ENCODE assay signal across 15 cellular contexts in the genomic region with DNA sequence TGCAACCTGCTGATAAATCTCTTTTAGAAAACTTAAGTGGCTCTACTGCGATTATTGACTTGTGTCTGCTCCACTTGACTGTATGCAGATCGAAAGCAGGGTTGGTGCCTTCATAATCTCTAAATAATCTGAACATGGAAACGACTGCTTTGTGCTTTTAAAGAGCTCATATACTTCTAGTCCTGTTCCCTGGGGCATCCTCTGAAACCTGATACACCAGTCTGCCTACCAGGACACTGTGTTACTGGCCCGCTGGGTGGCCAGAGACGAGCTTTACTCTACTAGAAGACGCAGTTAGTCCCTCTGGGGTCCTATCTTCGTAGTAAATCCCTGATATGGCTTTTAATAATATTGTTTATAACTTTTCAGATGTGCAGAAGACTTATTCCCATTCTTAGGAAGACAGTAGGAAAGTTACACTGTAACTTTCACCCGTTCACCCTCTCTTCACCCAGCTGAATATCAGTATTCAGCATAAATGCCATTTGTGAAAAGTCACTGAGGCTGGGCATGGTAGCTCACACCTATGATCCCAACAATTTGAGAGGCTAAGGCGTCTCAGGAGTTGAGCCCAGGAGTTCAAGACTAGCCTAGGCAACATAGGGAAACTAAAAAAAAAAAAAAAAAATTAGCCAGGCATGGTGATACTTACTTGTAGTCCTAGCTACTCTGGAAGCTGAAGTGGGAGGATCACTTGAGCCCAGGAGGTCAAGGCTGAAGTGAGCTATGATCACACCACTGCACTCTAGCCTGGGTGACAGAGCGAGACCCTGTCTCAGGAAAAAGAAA. TPM values are rescaled to one million over a fixed set of nuclear protein-coding genes. Genes with fewer than 3 reads are reported as not detected.
DNase-seq lines count a peak whose midpoint lies in the region; ATAC-seq and TF ChIP-seq lines count a peak whose summit lies in the region.
"Had no signal": no experiment of that assay in that cellular context is flagged by ENCODE, and none has a peak within 500 bp of the region (broad histone marks: within the 10 kb centered on the region; RNA-seq: fewer than 3 reads in every experiment).

No MANE protein-coding gene starts in this region.

- DNase-seq in GM23338 (ENCODE audit: low spot score) (peak; percentile 58), NCI-H146 treated with DMSO at 0.1 percent for 48 hours (lab: John Stamatoyannopoulos, UW; ENCODE audit: unreplicated experiment) (peak; percentile 56), WTC11 (ENCODE audit: low spot score) (no peak), neural crest cell (ENCODE audit: low read depth, low spot score) (no peak), body of pancreas (no peak)
- DNase-seq in activated CD8-positive, alpha-beta T cell treated with anti-CD3 and anti-CD28 coated beads for 36 hours: no peak
- DNase-seq: activated CD4-positive, alpha-beta T cell treated with anti-CD3 and anti-CD28 coated beads for 1 hour; aorta; NK-92 treated with Interleukin-12 subunit alpha and Interleukin-12 subunit beta, amount 100 ng/mL, for 24 hours had no signal

- H3K36me3 ChIP-seq in GM23338 (ENCODE audit: insufficient read depth): no peaks in the 10 kb centered on the region
- H3K36me3 ChIP-seq in body of pancreas (replicated peaks in 1 of 2; ENCODE audit: insufficient read depth in 1 of 2, low read depth in 2 of 2): no peaks in the 10 kb centered on the region

- H3K4me3 ChIP-seq in GM23338 (no peak overlapping the region), body of pancreas (no peak overlapping the region)

- TF ChIP-seq CTCF in GM23338 (conservative IDR thresholded peaks at IDR 0.05; ENCODE audit: low read depth in 2 of 2) (no peak), WTC11 (IDR thresholded peaks at IDR 0.05) (no peak), neural crest cell (conservative IDR thresholded peaks at IDR 0.05) (peak; percentile 13), body of pancreas (IDR thresholded peaks at IDR 0.05) (no peak)
- TF ChIP-seq CTCF in activated CD8-positive, alpha-beta T cell treated with anti-CD3 and anti-CD28 coated beads for 36 hours (IDR thresholded peaks at IDR 0.05): no peak

- no peaks in the 10 kb centered on the region for H3K9me3 ChIP-seq in body of pancreas

- H3K9me2 ChIP-seq in GM23338 (ENCODE audit: insufficient read depth): no peaks in the 10 kb centered on the region

- peaks cover 25% of the 10 kb centered on the region for H3K4me1 Mint-ChIP-seq in GM23338
- peaks cover 26% of the 10 kb centered on the region for H3K4me1 Mint-ChIP-seq in WTC11
- peaks cover 14% of the 10 kb centered on the region for H3K4me1 Mint-ChIP-seq in neural crest cell
- H3K4me1 Mint-ChIP-seq in activated CD8-positive, alpha-beta T cell treated with anti-CD3 and anti-CD28 coated beads for 36 hours (ENCODE audit: low read depth): peaks cover 3% of the 10 kb centered on the region

- H3K4me1 ChIP-seq in GM23338 (ENCODE audit: insufficient read depth) (peaks cover 21% of the 10 kb centered on the region), body of pancreas (no peaks in the 10 kb centered on the region)

- no peak for TF ChIP-seq POLR2A in body of pancreas (IDR thresholded peaks at IDR 0.05)

- peak overlapping the region; percentile 34; the same call in 1 of the 2 replicates for H2AFZ ChIP-seq in GM23338

- intact Hi-C loops in activated CD8-positive, alpha-beta T cell treated with anti-CD3 and anti-CD28 coated beads for 36 hours (cut with micrococcal nuclease): loop anchor here (2.0 kb wide), 1 partner anchor 365 kb away; no protein-coding TSS in a partner anchor
- intact Hi-C loops in body of pancreas (cut with DNase I): no loop called here

- H3F3A ChIP-seq in GM23338 (replicated peaks; ENCODE audit: low read depth): no peaks in the 10 kb centered on the region

- H3K9me3 Mint-ChIP-seq in GM23338 (no peaks in the 10 kb centered on the region), WTC11 (no peaks in the 10 kb centered on the region), neural crest cell (no peaks in the 10 kb centered on the region)
- no peaks in the 10 kb centered on the region for H3K9me3 Mint-ChIP-seq in activated CD8-positive, alpha-beta T cell treated with anti-CD3 and anti-CD28 coated beads for 36 hours
- H3K9me3 Mint-ChIP-seq: activated T-cell treated with anti-CD3 and anti-CD28 coated beads, Interleukin-2, amount 50 U/mL, for 72 hours; type B pancreatic cell had no signal

- H3K27ac Mint-ChIP-seq in GM23338 (no peak overlapping the region), WTC11 (no peak overlapping the region; the same call in 1 of the 2 replicates), neural crest cell (ENCODE audit: unreplicated experiment) (no peak overlapping the region)
- H3K27ac Mint-ChIP-seq in activated CD8-positive, alpha-beta T cell treated with anti-CD3 and anti-CD28 coated beads for 36 hours: no peak overlapping the region
- H3K27ac Mint-ChIP-seq: activated T-cell treated with anti-CD3 and anti-CD28 coated beads, Interleukin-2, amount 50 U/mL, for 72 hours; type B pancreatic cell had no signal

- H3K79me2 ChIP-seq in GM23338 (replicated peaks; ENCODE audit: insufficient read depth): no peaks in the 10 kb centered on the region

- ATAC-seq in GM23338 (peak; percentile 91), WTC11 (peak; percentile 84), HG03097 (IDR thresholded peaks at IDR 0.05; ENCODE audit: low FRiP score, unreplicated experiment) (no peak), body of pancreas (no peak), HG03354 (IDR thresholded peaks at IDR 0.05; ENCODE audit: poor library complexity, severe bottlenecking, unreplicated experiment) (no peak)
- ATAC-seq in activated CD8-positive, alpha-beta T cell treated with anti-CD3 and anti-CD28 coated beads for 36 hours: no peak

- POLR2A ChIA-PET in WTC11 (lab: Charles Lee): interaction anchor here (1.0 to 1.2 kb wide), 3 partner anchors 20 to 367 kb away, joined by 3 read pairs; a partner anchor contains a TSS
- POLR2A ChIA-PET in activated CD8-positive, alpha-beta T cell treated with anti-CD3 and anti-CD28 coated beads for 36 hours (lab: Charles Lee): interaction anchor here (0.9 kb wide), 1 partner anchor 25 kb away, joined by 4 read pairs; no protein-coding TSS in a partner anchor

- WGBS in body of pancreas, 2 donors: 42 to 50% methylated on average over 10 of the region's 10 CpGs

- H3K27me3 ChIP-seq in GM23338 (ENCODE audit: insufficient read depth) (no peaks in the 10 kb centered on the region), body of pancreas (no peaks in the 10 kb centered on the region)

- H4K20me1 ChIP-seq in GM23338 (replicated peaks; ENCODE audit: insufficient read depth): no peaks in the 10 kb centered on the region

- peak overlapping the region; percentile 44 for H3K4me2 ChIP-seq in GM23338

- CTCF ChIA-PET in WTC11 (lab: Charles Lee): interaction anchor here (0.5 to 4.9 kb wide), 58 partner anchors 8 to 371 kb away, joined by 3 to 118 read pairs (median 6); a partner anchor contains a TSS
- CTCF ChIA-PET in activated CD8-positive, alpha-beta T cell treated with anti-CD3 and anti-CD28 coated beads for 36 hours (lab: Charles Lee): interaction anchor here (0.7 to 6.6 kb wide), 19 partner anchors 8 to 373 kb away, joined by 3 to 120 read pairs (median 4); a partner anchor contains a TSS

- no peak overlapping the region; the same call in 2 of the 3 replicates for H3K4me3 Mint-ChIP-seq in GM23338
- no peak overlapping the region for H3K4me3 Mint-ChIP-seq in WTC11
- H3K4me3 Mint-ChIP-seq in neural crest cell: no peak overlapping the region
- H3K4me3 Mint-ChIP-seq in activated CD8-positive, alpha-beta T cell treated with anti-CD3 and anti-CD28 coated beads for 36 hours: no peak overlapping the region
- H3K4me3 Mint-ChIP-seq: activated T-cell treated with anti-CD3 and anti-CD28 coated beads, Interleukin-2, amount 50 U/mL, for 72 hours; type B pancreatic cell had no signal

- no peak overlapping the region for H3K27ac ChIP-seq in GM23338 (ENCODE audit: low read depth)
- H3K27ac ChIP-seq in body of pancreas: no peak overlapping the region

- H3K27me3 Mint-ChIP-seq in GM23338 (ENCODE audit: insufficient read depth, low read depth, poor library complexity): peaks cover 3% of the 10 kb centered on the region
- H3K27me3 Mint-ChIP-seq in WTC11 (ENCODE audit: low read depth): no peaks in the 10 kb centered on the region
- no peaks in the 10 kb centered on the region for H3K27me3 Mint-ChIP-seq in neural crest cell (ENCODE audit: low read depth)
- H3K27me3 Mint-ChIP-seq in activated CD8-positive, alpha-beta T cell treated with anti-CD3 and anti-CD28 coated beads for 36 hours: no peaks in the 10 kb centered on the region

- H3K36me3 Mint-ChIP-seq in GM23338 (ENCODE audit: low read depth) (no peaks in the 10 kb centered on the region), WTC11 (no peaks in the 10 kb centered on the region), neural crest cell (ENCODE audit: low read depth) (no peaks in the 10 kb centered on the region)
- no peaks in the 10 kb centered on the region for H3K36me3 Mint-ChIP-seq in activated CD8-positive, alpha-beta T cell treated with anti-CD3 and anti-CD28 coated beads for 36 hours (ENCODE audit: low read depth)
- H3K36me3 Mint-ChIP-seq: type B pancreatic cell had no signal

TF ChIP-seq in GM23338, 12 proteins besides CTCF, POLR2A, EP300 and RAD21:
- no peak for TF ChIP-seq EZH2phosphoT487 (IDR thresholded peaks at IDR 0.05; ENCODE audit: unreplicated experiment)
TF ChIP-seq in GM23338: peak in this region for 0.

TF ChIP-seq in WTC11, 78 proteins besides CTCF, POLR2A, EP300 and RAD21 (continues in another document):
- TF ChIP-seq FOXJ3 (CRISPR knock-in tag; IDR thresholded peaks at IDR 0.05; ENCODE audit: borderline replicate concordance) (no peak), TCF7 (CRISPR knock-in tag; IDR thresholded peaks at IDR 0.05; ENCODE audit: low read depth) (no peak), IRF2 (CRISPR knock-in tag; IDR thresholded peaks at IDR 0.05; ENCODE audit: borderline replicate concordance, low read depth) (no peak), ZNF121 (CRISPR knock-in tag; IDR thresholded peaks at IDR 0.05) (peak; percentile 47; the same call in 1 of the 2 replicates)

RNA-seq across cellular contexts. Expression of a gene that starts 9.0 kb away (rescaled TPM):
- total RNA-seq in GM23338 (2014; rRNA removed; shearing (Covaris generic)): not detected in 2 replicates
- polyA plus RNA-seq in GM23338 (2016; fragmentation: Nextera tagmentation; extraction: Ambion mirVana): not detected in 2 replicates
- total RNA-seq in WTC11 (2021): not detected in 3 replicates
- total RNA-seq in neural crest cell: 0.26 and 0.52 TPM in 2 replicates
- not detected for total RNA-seq in activated CD8-positive, alpha-beta T cell treated with anti-CD3 and anti-CD28 coated beads for 36 hours
- total RNA-seq in body of pancreas: not detected
- total RNA-seq: activated T-cell treated with anti-CD3 and anti-CD28 coated beads, Interleukin-2, amount 50 U/mL, for 72 hours; aorta; kidney epithelial cell had no signal
- polyA plus RNA-seq: aorta, neural cell had no signal

RNA-seq across cellular contexts. Expression of a gene that starts 20.2 kb away (rescaled TPM):
- 171 and 215 TPM in 2 replicates for total RNA-seq in GM23338 (2014; rRNA removed; shearing (Covaris generic))
- 66.6 and 73.9 TPM in 2 replicates for polyA plus RNA-seq in GM23338 (2016; fragmentation: Nextera tagmentation; extraction: Ambion mirVana)
- total RNA-seq in WTC11 (2021) (129 to 142 TPM (median 138 TPM) in 3 replicates), neural crest cell (39.4 and 40.9 TPM in 2 replicates), body of pancreas (10 to 100 TPM; 17.9 to 31.0 TPM)
- total RNA-seq in activated CD8-positive, alpha-beta T cell treated with anti-CD3 and anti-CD28 coated beads for 36 hours: 10 to 100 TPM; 40.3 to 41.9 TPM

Comparison
In these comparisons a context has a peak if more than half of its experiments do, and no peak if none do; other contexts are left out.
1. ATAC-seq: peak in GM23338 (single experiment) and WTC11 (single experiment); none in activated CD8-positive, alpha-beta T cell treated with anti-CD3 and anti-CD28 coated beads for 36 hours (single experiment), HG03097 (single experiment), body of pancreas (single experiment) and HG03354 (single experiment).
2. DNase-seq: peak in GM23338 (single experiment) and NCI-H146 treated with DMSO at 0.1 percent for 48 hours (single experiment); none in WTC11 (single experiment), neural crest cell (single experiment), activated CD8-positive, alpha-beta T cell treated with anti-CD3 and anti-CD28 coated beads for 36 hours (single experiment) and body of pancreas (0 of 4).